Comparison of ENCODE assay signal across 36 cellular contexts in the genomic region with DNA sequence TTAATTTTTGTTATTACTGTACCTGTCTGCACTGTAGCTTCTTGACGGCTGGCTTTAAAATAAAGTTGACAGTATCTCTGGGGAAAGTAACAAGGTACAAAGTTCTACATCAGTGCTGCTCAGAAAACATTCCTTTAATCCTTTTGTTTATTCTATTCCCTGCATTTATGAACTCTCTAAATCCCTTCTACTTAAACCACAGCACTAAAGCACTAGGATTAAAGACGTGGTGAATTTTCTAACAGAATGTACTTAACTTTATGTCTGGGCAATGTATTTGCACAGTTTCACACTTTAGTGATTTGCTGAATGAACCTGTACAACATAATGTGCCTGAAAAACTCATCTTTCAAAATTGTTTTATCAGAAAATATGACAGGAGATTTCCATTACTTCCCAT. TPM values are rescaled to one million over a fixed set of nuclear protein-coding genes. Genes with fewer than 3 reads are reported as not detected.
A peak's percentile ranks its signal among the peaks of the same experiment; 100 is the strongest.
DNase-seq lines count a peak whose midpoint lies in the region; ATAC-seq, FAIRE-seq and TF ChIP-seq lines count a peak whose summit lies in the region.
"Had no signal": no experiment of that assay in that cellular context is flagged by ENCODE, and none has a peak within 500 bp of the region (broad histone marks: within the 10 kb centered on the region; RNA-seq: fewer than 3 reads in every experiment).

No MANE protein-coding gene starts in this region.

- TF ChIP-seq POLR2A in sigmoid colon (IDR thresholded peaks at IDR 0.05): no peak
- no peak for TF ChIP-seq POLR2A in testis (IDR thresholded peaks at IDR 0.05)

- no peaks in the 10 kb centered on the region for H3K9me3 ChIP-seq in WERI-Rb-1 (ENCODE audit: severe bottlenecking)
- H3K9me3 ChIP-seq in sigmoid colon: no peaks in the 10 kb centered on the region
- no peaks in the 10 kb centered on the region for H3K9me3 ChIP-seq in testis
- H3K9me3 ChIP-seq: adrenal gland, BE2C, body of pancreas, SJSA1, spleen, vagina had no signal

- H3K36me3 Mint-ChIP-seq in effector memory CD8-positive, alpha-beta T cell (ENCODE audit: insufficient read depth): no peaks in the 10 kb centered on the region
- no peaks in the 10 kb centered on the region for H3K36me3 Mint-ChIP-seq in natural killer cell treated with Interleukin-12 subunit alpha and Interleukin-12 subunit beta and Interleukin-15 and Interleukin-18, amount 100 ng/mL, for 72 hours
- H3K36me3 Mint-ChIP-seq: activated naive CD4-positive, alpha-beta T cell treated with anti-CD3 and anti-CD28 coated beads, Interleukin-2, amount 10 ng/mL, durations not matched to agents 7 days and 5 days; CD8-positive, alpha-beta T cell; naive thymus-derived CD4-positive, alpha-beta T cell had no signal

- intact Hi-C loops in sigmoid colon (cut with DNase I): no loop called here
- intact Hi-C loops in testis (cut with DNase I; ENCODE audit: low total_unique reads): no loop called here

- peak; percentile 22 for ATAC-seq in left lobe of liver
- ATAC-seq in effector memory CD8-positive, alpha-beta T cell (replicated peaks): no peak
- ATAC-seq in natural killer cell treated with Interleukin-12 subunit alpha and Interleukin-12 subunit beta and Interleukin-15 and Interleukin-18, amount 100 ng/mL, for 72 hours: no peak
- ATAC-seq: activated T-helper 17 cell treated with anti-CD3 and anti-CD28 coated beads, Interleukin-2, amount 50 U/mL, for 72 hours; body of pancreas; CD8-positive, alpha-beta T cell; GM12878; left ventricle myocardium superior; naive thymus-derived CD4-positive, alpha-beta T cell; stimulated activated naive CD8-positive, alpha-beta T cell treated with anti-CD3 and anti-CD28 coated beads, Interleukin-15, Interleukin-2, amounts not matched to agents 100 U/mL and 50 U/mL, for 24 hours had no signal

- H3K27me3 ChIP-seq in WERI-Rb-1 (ENCODE audit: insufficient read depth, low read depth, severe bottlenecking): no peaks in the 10 kb centered on the region
- no peaks in the 10 kb centered on the region for H3K27me3 ChIP-seq in sigmoid colon
- H3K27me3 ChIP-seq in testis: no peaks in the 10 kb centered on the region
- H3K27me3 ChIP-seq: adrenal gland, BE2C, body of pancreas, SJSA1, spleen, vagina had no signal

- H3K4me1 Mint-ChIP-seq in effector memory CD8-positive, alpha-beta T cell (ENCODE audit: low read depth in 2 of 2): no peaks in the 10 kb centered on the region
- no peaks in the 10 kb centered on the region for H3K4me1 Mint-ChIP-seq in natural killer cell treated with Interleukin-12 subunit alpha and Interleukin-12 subunit beta and Interleukin-15 and Interleukin-18, amount 100 ng/mL, for 72 hours (ENCODE audit: low read depth in 2 of 2)
- H3K4me1 Mint-ChIP-seq: activated naive CD4-positive, alpha-beta T cell treated with anti-CD3 and anti-CD28 coated beads, Interleukin-2, amount 10 ng/mL, durations not matched to agents 7 days and 5 days; activated T-helper 17 cell treated with anti-CD3 and anti-CD28 coated beads, Interleukin-2, amount 50 U/mL, for 72 hours; naive thymus-derived CD4-positive, alpha-beta T cell had no signal

- WGBS in sigmoid colon, 2 donors: 17 to 52% methylated on average over 2 of the region's 2 CpGs
- WGBS in testis, 2 donors: 87% methylated on average over 2 of the region's 2 CpGs

- H3K27ac ChIP-seq in WERI-Rb-1: peak overlapping the region; percentile 26; the same call in 1 of the 2 replicates
- peak overlapping the region; percentile 20 to 91 (median 66) for H3K27ac ChIP-seq in sigmoid colon
- H3K27ac ChIP-seq in testis: no peak overlapping the region
- H3K27ac ChIP-seq: adrenal gland, body of pancreas, SJSA1, spleen, vagina, VCaP had no signal

- H3K27ac Mint-ChIP-seq in effector memory CD8-positive, alpha-beta T cell: no peak overlapping the region
- H3K27ac Mint-ChIP-seq in natural killer cell treated with Interleukin-12 subunit alpha and Interleukin-12 subunit beta and Interleukin-15 and Interleukin-18, amount 100 ng/mL, for 72 hours: no peak overlapping the region
- H3K27ac Mint-ChIP-seq: activated naive CD4-positive, alpha-beta T cell treated with anti-CD3 and anti-CD28 coated beads, Interleukin-2, amount 10 ng/mL, durations not matched to agents 7 days and 5 days; activated T-helper 17 cell treated with anti-CD3 and anti-CD28 coated beads, Interleukin-2, amount 50 U/mL, for 72 hours; CD8-positive, alpha-beta T cell; naive thymus-derived CD4-positive, alpha-beta T cell had no signal

- no peak for TF ChIP-seq EP300 in sigmoid colon (IDR thresholded peaks at IDR 0.05)

- FAIRE-seq in D721Med (lab: Jason Lieb, UNC): peak; percentile 88
- FAIRE-seq: endothelial cell of umbilical vein, GM12878 had no signal

- H3K27me3 Mint-ChIP-seq in effector memory CD8-positive, alpha-beta T cell: peaks cover 21 to 26% of the 10 kb centered on the region in 2 donors
- H3K27me3 Mint-ChIP-seq in natural killer cell treated with Interleukin-12 subunit alpha and Interleukin-12 subunit beta and Interleukin-15 and Interleukin-18, amount 100 ng/mL, for 72 hours: peaks cover 7 to 23% of the 10 kb centered on the region in 2 donors
- H3K27me3 Mint-ChIP-seq: activated naive CD4-positive, alpha-beta T cell treated with anti-CD3 and anti-CD28 coated beads, Interleukin-2, amount 10 ng/mL, durations not matched to agents 7 days and 5 days had no signal

- no peak for DNase-seq in D721Med (ENCODE audit: insufficient read length, low spot score)
- DNase-seq in WERI-Rb-1: no peak
- no peak for DNase-seq in left lobe of liver (ENCODE audit: low spot score)
- DNase-seq in sigmoid colon: no peak
- no peak for DNase-seq in effector memory CD8-positive, alpha-beta T cell
- no peak for DNase-seq in testis
- no peak for DNase-seq in DMS53 (lab: John Stamatoyannopoulos, UW)
- DNase-seq in natural killer cell treated with Interleukin-12 subunit alpha and Interleukin-12 subunit beta and Interleukin-15 and Interleukin-18, amount 100 ng/mL, for 72 hours (ENCODE audit: low spot score): no peak
- DNase-seq: activated CD4-positive, alpha-beta T cell treated with anti-CD3 and anti-CD28 coated beads for 4 hours; activated naive CD4-positive, alpha-beta T cell treated with anti-CD3 and anti-CD28 coated beads, Interleukin-2, amount 10 ng/mL, durations not matched to agents 7 days and 5 days; adrenal gland; BE2C; body of pancreas; CD8-positive, alpha-beta T cell; cerebellar nuclear complex; DMS 273 treated with DMSO at 0.1 percent for 48 hours; glutamatergic neuron; H7; islet precursor cell; Kasumi-1; left ventricle myocardium superior; MV-4-11; naive thymus-derived CD4-positive, alpha-beta T cell; NCI-H1436 treated with DMSO at 0.1 percent for 48 hours; NCI-H345; NCI-H69; spleen; stimulated activated CD4-positive, alpha-beta T cell treated with anti-CD3 and anti-CD28 coated beads, Interleukin-2, amount 100 ng/mL, for 24 hours; stimulated activated naive CD8-positive, alpha-beta T cell treated with anti-CD3 and anti-CD28 coated beads, Interleukin-15, Interleukin-2, amounts not matched to agents 100 U/mL and 50 U/mL, for 24 hours; T-helper 9 cell had no signal

- H3K4me3 Mint-ChIP-seq in effector memory CD8-positive, alpha-beta T cell: no peak overlapping the region
- H3K4me3 Mint-ChIP-seq in natural killer cell treated with Interleukin-12 subunit alpha and Interleukin-12 subunit beta and Interleukin-15 and Interleukin-18, amount 100 ng/mL, for 72 hours: no peak overlapping the region
- H3K4me3 Mint-ChIP-seq: activated naive CD4-positive, alpha-beta T cell treated with anti-CD3 and anti-CD28 coated beads, Interleukin-2, amount 10 ng/mL, durations not matched to agents 7 days and 5 days; activated T-helper 17 cell treated with anti-CD3 and anti-CD28 coated beads, Interleukin-2, amount 50 U/mL, for 72 hours; CD8-positive, alpha-beta T cell; naive thymus-derived CD4-positive, alpha-beta T cell had no signal

- no peaks in the 10 kb centered on the region for H3K9me3 Mint-ChIP-seq in effector memory CD8-positive, alpha-beta T cell
- H3K9me3 Mint-ChIP-seq in natural killer cell treated with Interleukin-12 subunit alpha and Interleukin-12 subunit beta and Interleukin-15 and Interleukin-18, amount 100 ng/mL, for 72 hours: no peaks in the 10 kb centered on the region
- H3K9me3 Mint-ChIP-seq: activated naive CD4-positive, alpha-beta T cell treated with anti-CD3 and anti-CD28 coated beads, Interleukin-2, amount 10 ng/mL, durations not matched to agents 7 days and 5 days; activated T-helper 17 cell treated with anti-CD3 and anti-CD28 coated beads, Interleukin-2, amount 50 U/mL, for 72 hours; CD8-positive, alpha-beta T cell; naive thymus-derived CD4-positive, alpha-beta T cell had no signal

- TF ChIP-seq CTCF in D721Med (IDR thresholded peaks at IDR 0.05; ENCODE audit: insufficient read depth, missing control alignments) (no peak), WERI-Rb-1 (IDR thresholded peaks at IDR 0.05; ENCODE audit: low read depth, low read length) (no peak), sigmoid colon (IDR thresholded peaks at IDR 0.05) (no peak), testis (IDR thresholded peaks at IDR 0.05) (no peak)

- H3K36me3 ChIP-seq in WERI-Rb-1 (no peaks in the 10 kb centered on the region), sigmoid colon (no peaks in the 10 kb centered on the region), testis (ENCODE audit: low read depth, missing control alignments) (no peaks in the 10 kb centered on the region)
- H3K36me3 ChIP-seq: adrenal gland, BE2C, spleen, vagina had no signal

- H3K4me1 ChIP-seq in sigmoid colon (peaks cover 0 to 73% (median 66%) of the 10 kb centered on the region in 4 donors), testis (no peaks in the 10 kb centered on the region)
- H3K4me1 ChIP-seq: spleen had no signal

- H3K4me3 ChIP-seq in WERI-Rb-1 (ENCODE audit: low read depth, low read length): no peak overlapping the region
- H3K4me3 ChIP-seq in sigmoid colon: no peak overlapping the region
- no peak overlapping the region for H3K4me3 ChIP-seq in testis
- H3K4me3 ChIP-seq: adrenal gland, body of pancreas, GM12878, SJSA1, spleen, vagina had no signal

RNA-seq across cellular contexts. Expression of a gene that starts 43.9 kb away (rescaled TPM):
- total RNA-seq in left lobe of liver (2.4 TPM), sigmoid colon (10 to 100 TPM; 21.4 to 34.9 (median 26.6) TPM), testis (10 to 100 TPM; 42.8 to 48.6 TPM)
- polyA plus RNA-seq in sigmoid colon (10 to 100 TPM; 10.8 to 21.1 (median 19.0) TPM), testis (ENCODE audit: insufficient read depth, low read depth, low replicate concordance) (24.8 TPM)
- total RNA-seq in natural killer cell treated with Interleukin-12 subunit alpha and Interleukin-12 subunit beta and Interleukin-15 and Interleukin-18, amount 100 ng/mL, for 72 hours: 1 to 10 TPM in 1 of 2 donors, under 1 TPM in 1; 0.45 to 1.8 TPM

Comparison
In these comparisons a context has a peak if more than half of its experiments do, and no peak if none do; other contexts are left out.
1. H3K27ac ChIP-seq: peak in WERI-Rb-1 (single experiment) and sigmoid colon (4 of 4); none in testis (0 of 2).